In the genomic region with DNA sequence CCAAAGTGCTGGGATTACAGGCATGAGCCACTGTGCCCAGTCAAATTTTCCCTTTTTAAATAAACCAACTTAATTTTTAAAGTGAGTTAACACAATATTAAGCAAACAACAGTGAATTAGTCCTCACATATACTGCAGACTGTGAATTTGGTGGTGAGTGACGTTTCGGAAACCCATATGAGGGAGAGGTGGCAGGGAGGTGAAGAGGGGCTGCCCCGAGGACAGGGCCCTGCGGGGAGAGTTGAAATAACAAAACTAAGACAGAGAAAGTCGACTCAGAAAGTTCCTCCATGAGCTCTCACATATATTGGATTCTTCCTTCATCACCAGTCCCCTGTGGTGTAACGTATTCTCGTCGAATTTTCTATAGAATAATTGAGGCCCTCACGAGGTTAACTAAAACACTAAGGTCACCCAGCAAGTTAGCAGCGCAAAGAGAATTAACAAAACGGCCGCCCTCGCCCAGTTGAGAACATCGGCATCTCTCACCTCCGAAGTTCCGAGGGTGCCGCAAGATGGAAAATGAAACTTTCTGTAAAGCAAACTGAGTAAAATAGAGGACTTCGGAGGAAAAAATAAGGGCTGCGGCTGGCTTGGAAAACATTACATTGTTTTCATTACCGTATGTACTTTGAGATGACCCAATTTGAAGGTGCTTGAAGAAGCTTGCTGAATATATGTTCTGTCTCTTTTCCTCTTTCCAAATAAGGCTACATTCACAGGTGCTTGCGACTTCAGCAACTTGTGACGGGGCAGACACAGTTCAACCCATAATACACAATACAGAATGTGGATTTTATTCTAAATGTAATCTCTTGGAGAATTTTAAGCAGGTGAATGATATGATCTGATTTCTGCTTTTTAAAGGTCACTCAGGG, we compare ENCODE assay signal across 10 cellular contexts.
DNase-seq lines count a peak whose midpoint lies in the region; ATAC-seq and TF ChIP-seq lines count a peak whose summit lies in the region.
"Had no signal": no experiment of that assay in that cellular context is flagged by ENCODE, and none has a peak within 500 bp of the region (broad histone marks: within the 10 kb centered on the region; RNA-seq: fewer than 3 reads in every experiment).

No MANE protein-coding gene starts in this region.

- H3K27me3 Mint-ChIP-seq in activated CD4-positive, alpha-beta T cell treated with anti-CD3 and anti-CD28 coated beads for 36 hours = no peaks in the 10 kb centered on the region
- H3K27me3 Mint-ChIP-seq in activated CD4-positive, alpha-beta T cell treated with anti-CD3 and anti-CD28 coated beads, Interleukin-2, amount 10 ng/mL, durations not matched to agents 24 days and 14 days = no peaks in the 10 kb centered on the region
- H3K27me3 Mint-ChIP-seq in stimulated activated naive B cell treated with anti-CD40 and anti-IgM and Interleukin-4, amounts not matched to agents 10 μg/mL and 1 μg/mL and 100 μg/mL, for 72 hours = no peaks in the 10 kb centered on the region

- peaks cover 2% of the 10 kb centered on the region for H3K9me3 Mint-ChIP-seq in activated CD4-positive, alpha-beta T cell treated with anti-CD3 and anti-CD28 coated beads for 36 hours (ENCODE audit: low read depth)
- H3K9me3 Mint-ChIP-seq in activated CD4-positive, alpha-beta T cell treated with anti-CD3 and anti-CD28 coated beads, Interleukin-2, amount 10 ng/mL, durations not matched to agents 24 days and 14 days = peaks cover 6% of the 10 kb centered on the region
- peaks cover 0 to 1% of the 10 kb centered on the region in 2 donors for H3K9me3 Mint-ChIP-seq in stimulated activated naive B cell treated with anti-CD40 and anti-IgM and Interleukin-4, amounts not matched to agents 10 μg/mL and 1 μg/mL and 100 μg/mL, for 72 hours

- H3K4me3 ChIP-seq in choroid plexus epithelial cell (ENCODE audit: low read depth, low read length) = peak overlapping the region; percentile 27

- CTCF ChIA-PET in activated CD4-positive, alpha-beta T cell treated with anti-CD3 and anti-CD28 coated beads for 36 hours (lab: Charles Lee) = interaction anchor here (0.6 to 1.0 kb wide), 3 partner anchors 119 to 123 kb away, joined by 3 read pairs; no protein-coding TSS in a partner anchor

- DNase-seq in activated CD4-positive, alpha-beta T cell treated with anti-CD3 and anti-CD28 coated beads for 36 hours = peak; percentile 82
- DNase-seq in activated CD4-positive, alpha-beta T cell treated with anti-CD3 and anti-CD28 coated beads for 1 hour = no peak
- DNase-seq in activated CD4-positive, alpha-beta T cell treated with anti-CD3 and anti-CD28 coated beads, Interleukin-2, amount 10 ng/mL, durations not matched to agents 24 days and 14 days = no peak
- DNase-seq in choroid plexus epithelial cell (ENCODE audit: low read depth) = no peak
- no peak for DNase-seq in stimulated activated naive B cell treated with anti-CD40 and anti-IgM and Interleukin-4, amounts not matched to agents 10 μg/mL and 1 μg/mL and 100 μg/mL, for 72 hours
- no peak for DNase-seq in DMS79 treated with DMSO at 0.1 percent for 48 hours (lab: John Stamatoyannopoulos, UW)
- DNase-seq: Caco-2, NCI-H1092 treated with DMSO at 0.1 percent for 48 hours had no signal

- H3K4me1 Mint-ChIP-seq in activated CD4-positive, alpha-beta T cell treated with anti-CD3 and anti-CD28 coated beads for 36 hours = peaks cover 60% of the 10 kb centered on the region
- H3K4me1 Mint-ChIP-seq in activated CD4-positive, alpha-beta T cell treated with anti-CD3 and anti-CD28 coated beads, Interleukin-2, amount 10 ng/mL, durations not matched to agents 24 days and 14 days = peaks cover 28% of the 10 kb centered on the region
- peaks cover 7 to 12% of the 10 kb centered on the region in 2 donors for H3K4me1 Mint-ChIP-seq in stimulated activated naive B cell treated with anti-CD40 and anti-IgM and Interleukin-4, amounts not matched to agents 10 μg/mL and 1 μg/mL and 100 μg/mL, for 72 hours

- TF ChIP-seq CTCF in choroid plexus epithelial cell (conservative IDR thresholded peaks at IDR 0.05; ENCODE audit: low read depth, low read length) = no peak

- peak overlapping the region; percentile 40 for H3K4me3 Mint-ChIP-seq in activated CD4-positive, alpha-beta T cell treated with anti-CD3 and anti-CD28 coated beads for 36 hours
- peak overlapping the region; percentile 36 for H3K4me3 Mint-ChIP-seq in activated CD4-positive, alpha-beta T cell treated with anti-CD3 and anti-CD28 coated beads, Interleukin-2, amount 10 ng/mL, durations not matched to agents 24 days and 14 days
- H3K4me3 Mint-ChIP-seq in stimulated activated naive B cell treated with anti-CD40 and anti-IgM and Interleukin-4, amounts not matched to agents 10 μg/mL and 1 μg/mL and 100 μg/mL, for 72 hours = no peak overlapping the region

- POLR2A ChIA-PET in activated CD4-positive, alpha-beta T cell treated with anti-CD3 and anti-CD28 coated beads for 36 hours (lab: Charles Lee) = interaction anchor here (0.6 to 1.4 kb wide), 8 partner anchors 8 to 564 kb away, joined by 3 to 10 read pairs (median 6); no protein-coding TSS in a partner anchor

- intact Hi-C loops in activated CD4-positive, alpha-beta T cell treated with anti-CD3 and anti-CD28 coated beads for 36 hours (cut with DNase I, micrococcal nuclease) = loop anchor here (1.0 to 2.0 kb wide), 4 partner anchors 66 to 268 kb away; no protein-coding TSS in a partner anchor
- intact Hi-C loops in activated CD4-positive, alpha-beta T cell treated with anti-CD3 and anti-CD28 coated beads, Interleukin-2, amount 10 ng/mL, durations not matched to agents 24 days and 14 days (cut with micrococcal nuclease) = no loop called here

- H3K36me3 Mint-ChIP-seq in activated CD4-positive, alpha-beta T cell treated with anti-CD3 and anti-CD28 coated beads for 36 hours (ENCODE audit: low read depth) = peaks cover 3% of the 10 kb centered on the region
- H3K36me3 Mint-ChIP-seq in activated CD4-positive, alpha-beta T cell treated with anti-CD3 and anti-CD28 coated beads, Interleukin-2, amount 10 ng/mL, durations not matched to agents 24 days and 14 days (ENCODE audit: low read depth) = peaks cover 2% of the 10 kb centered on the region
- H3K36me3 Mint-ChIP-seq in stimulated activated naive B cell treated with anti-CD40 and anti-IgM and Interleukin-4, amounts not matched to agents 10 μg/mL and 1 μg/mL and 100 μg/mL, for 72 hours = peaks cover 0 to 4% of the 10 kb centered on the region in 2 donors

- H3K27ac Mint-ChIP-seq in activated CD4-positive, alpha-beta T cell treated with anti-CD3 and anti-CD28 coated beads for 36 hours = peak overlapping the region; percentile 96
- H3K27ac Mint-ChIP-seq in activated CD4-positive, alpha-beta T cell treated with anti-CD3 and anti-CD28 coated beads, Interleukin-2, amount 10 ng/mL, durations not matched to agents 24 days and 14 days = peak overlapping the region; percentile 78
- peak overlapping the region; percentile 6 for H3K27ac Mint-ChIP-seq in stimulated activated naive B cell treated with anti-CD40 and anti-IgM and Interleukin-4, amounts not matched to agents 10 μg/mL and 1 μg/mL and 100 μg/mL, for 72 hours

- peak; percentile 81 for ATAC-seq in activated CD4-positive, alpha-beta T cell treated with anti-CD3 and anti-CD28 coated beads for 36 hours
- ATAC-seq in stimulated activated naive B cell treated with anti-CD40 and anti-IgM and Interleukin-4, amounts not matched to agents 10 μg/mL and 1 μg/mL and 100 μg/mL, for 72 hours (replicated peaks) = peak in 1 of 2 donors; percentile 80
- ATAC-seq in GM18909 (IDR thresholded peaks at IDR 0.05; ENCODE audit: poor library complexity, unreplicated experiment) (no peak), HG02571 (IDR thresholded peaks at IDR 0.05; ENCODE audit: unreplicated experiment) (no peak)

Comparison
In these comparisons a context has a peak if more than half of its experiments do, and no peak if none do; other contexts are left out.
1. H3K27ac Mint-ChIP-seq: peak in every context shown above with its lines; median percentile 96 in activated CD4-positive, alpha-beta T cell treated with anti-CD3 and anti-CD28 coated beads for 36 hours; 78 in activated CD4-positive, alpha-beta T cell treated with anti-CD3 and anti-CD28 coated beads, Interleukin-2, amount 10 ng/mL, durations not matched to agents 24 days and 14 days; 6 in stimulated activated naive B cell treated with anti-CD40 and anti-IgM and Interleukin-4, amounts not matched to agents 10 μg/mL and 1 μg/mL and 100 μg/mL, for 72 hours.
2. H3K4me3 Mint-ChIP-seq: peak in activated CD4-positive, alpha-beta T cell treated with anti-CD3 and anti-CD28 coated beads for 36 hours (single experiment) and activated CD4-positive, alpha-beta T cell treated with anti-CD3 and anti-CD28 coated beads, Interleukin-2, amount 10 ng/mL, durations not matched to agents 24 days and 14 days (single experiment); none in stimulated activated naive B cell treated with anti-CD40 and anti-IgM and Interleukin-4, amounts not matched to agents 10 μg/mL and 1 μg/mL and 100 μg/mL, for 72 hours (0 of 2).